In the genomic region with DNA sequence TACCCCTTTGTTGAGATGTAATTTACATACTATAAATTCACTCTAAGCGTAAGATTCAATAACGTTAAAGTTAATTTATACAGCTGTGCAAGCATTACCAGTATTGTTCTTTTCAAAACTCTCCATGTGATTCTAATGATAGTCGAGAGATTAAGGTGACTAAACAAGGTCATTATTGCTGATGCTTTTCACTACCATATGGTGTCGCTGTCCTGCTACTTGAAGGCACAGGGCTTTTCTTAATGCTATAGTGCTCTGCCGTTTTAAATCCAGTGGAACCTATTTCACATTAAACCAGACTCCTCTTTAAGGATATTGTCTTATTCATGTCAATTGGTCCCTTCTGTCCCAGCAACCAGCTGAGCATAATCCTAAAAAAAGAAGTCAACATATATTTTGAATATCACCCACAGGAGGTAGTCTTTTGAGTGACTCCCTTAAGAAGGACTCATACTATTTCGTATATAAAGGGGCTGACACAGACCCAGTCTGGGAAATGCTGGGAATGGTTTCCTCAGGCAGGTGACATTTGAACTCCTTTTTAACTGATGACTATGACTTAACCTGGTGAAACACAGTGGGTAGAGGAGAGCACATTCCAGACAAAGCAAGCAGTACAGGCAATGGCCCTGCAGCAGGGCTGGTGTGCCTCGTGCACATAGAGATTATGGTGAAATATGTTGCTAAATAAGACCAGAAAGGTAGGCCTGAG, we compare ENCODE assay signal across 8 cellular contexts. TPM values are rescaled to one million over a fixed set of nuclear protein-coding genes. Genes with fewer than 3 reads are reported as not detected.
DNase-seq lines count a peak whose midpoint lies in the region; ATAC-seq and FAIRE-seq lines count a peak whose summit lies in the region.

No MANE protein-coding gene starts in this region.

- H3K36me3 ChIP-seq in BLaER1 treated with 17β-estradiol and CSF1 and Interleukin-3, amounts not matched to agents 10 nM and 100 nM = no peaks in the 10 kb centered on the region; a peak in 1 of 22 replicates

- ATAC-seq in GM18517 (IDR thresholded peaks at IDR 0.05; ENCODE audit: unreplicated experiment) (peak; percentile 88), HG02870 (IDR thresholded peaks at IDR 0.05; ENCODE audit: unreplicated experiment) (peak; percentile 71)

- H3K4me3 ChIP-seq in BLaER1 treated with 17β-estradiol and CSF1 and Interleukin-3, amounts not matched to agents 10 nM and 100 nM = no peak overlapping the region

- H3K27me3 ChIP-seq in BLaER1 treated with 17β-estradiol and CSF1 and Interleukin-3, amounts not matched to agents 10 nM and 100 nM = no peaks in the 10 kb centered on the region

- peak; percentile 85 for FAIRE-seq in TTC549 (lab: Jason Lieb, UNC)

- H4K20me1 ChIP-seq in BLaER1 treated with 17β-estradiol and CSF1 and Interleukin-3, amounts not matched to agents 10 nM and 100 nM = no peaks in the 10 kb centered on the region

- H3K9me3 ChIP-seq in BLaER1 treated with 17β-estradiol and CSF1 and Interleukin-3, amounts not matched to agents 10 nM and 100 nM (replicated peaks in 1 of 11) = peaks cover 0 to 16% (median 4%) of the 10 kb centered on the region in 11 experiments; a peak in 9 of 22 replicates

- H3K27ac ChIP-seq in BLaER1 treated with 17β-estradiol and CSF1 and Interleukin-3, amounts not matched to agents 10 nM and 100 nM = peak overlapping the region in 7 of 11 experiments; percentile 14 to 83 (median 67); a peak in 10 of 22 replicates

- peaks cover 8 to 63% (median 52%) of the 10 kb centered on the region in 10 experiments; a peak in 19 of 20 replicates for H3K4me1 ChIP-seq in BLaER1 treated with 17β-estradiol and CSF1 and Interleukin-3, amounts not matched to agents 10 nM and 100 nM

- peak overlapping the region in 1 of 11 experiments; percentile 1; a peak in 1 of 22 replicates for H3K9ac ChIP-seq in BLaER1 treated with 17β-estradiol and CSF1 and Interleukin-3, amounts not matched to agents 10 nM and 100 nM

- H3K4me2 ChIP-seq in BLaER1 treated with 17β-estradiol and CSF1 and Interleukin-3, amounts not matched to agents 10 nM and 100 nM = peak overlapping the region in 5 of 11 experiments; percentile 5 to 47 (median 28); a peak in 8 of 22 replicates

- peak; percentile 45 for DNase-seq in NCI-H146 treated with DMSO at 0.1 percent for 48 hours (lab: John Stamatoyannopoulos, UW; ENCODE audit: unreplicated experiment)
- DNase-seq in globus pallidus (ENCODE audit: low spot score) = peak; percentile 26
- DNase-seq in renal cortical epithelial cell (ENCODE audit: low read depth) = peak; percentile 71
- no peak for DNase-seq in T-helper 9 cell

RNA-seq across cellular contexts. Expression of gene CYTIP, which starts 53.9 kb away (rescaled TPM):
- 0.94 TPM in 1 of 2 replicates, not detected in the other for total RNA-seq in renal cortical epithelial cell
